In the genomic region with DNA sequence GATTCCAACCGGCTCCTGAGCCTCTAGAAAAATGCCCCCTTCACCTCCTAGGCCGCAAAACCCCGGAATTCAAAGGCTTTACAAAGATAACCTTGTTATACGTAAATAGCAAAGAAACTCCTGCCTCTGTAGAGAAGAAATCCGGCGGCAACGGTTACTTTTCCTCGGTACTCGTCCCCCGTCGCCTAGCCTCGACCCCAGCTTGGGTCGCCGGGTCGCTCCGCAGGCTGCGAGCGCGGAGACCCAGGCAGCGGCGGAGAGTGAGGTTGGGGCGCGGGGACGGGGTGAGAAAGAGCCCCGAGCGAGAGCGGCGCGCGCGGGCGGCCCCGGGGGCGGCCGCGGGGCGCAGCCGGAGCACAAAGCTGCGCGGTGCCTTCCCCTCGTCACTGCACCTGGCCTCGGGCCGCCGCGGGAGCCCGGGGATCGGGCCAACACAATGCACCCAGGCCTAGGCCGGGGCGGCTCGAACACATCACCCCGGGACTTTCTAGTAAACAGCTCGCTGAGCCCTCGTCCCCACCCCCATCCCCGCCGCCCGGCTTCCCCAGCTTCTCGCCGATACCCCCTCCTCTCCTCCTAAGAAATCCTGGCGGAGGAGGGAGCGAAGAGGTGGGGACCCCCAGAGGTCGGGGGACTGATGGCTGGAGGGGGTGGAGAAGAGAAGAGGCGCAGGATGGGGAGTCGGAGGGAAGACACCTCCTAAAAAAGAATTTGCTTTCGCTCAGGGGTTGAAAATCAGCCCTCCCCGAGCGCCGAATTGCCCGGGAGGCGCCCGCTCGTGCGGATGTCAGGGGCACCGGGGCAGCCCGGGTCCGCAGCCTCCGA, we compare ENCODE assay signal across 1 cellular context.
A peak's percentile ranks its signal among the peaks of the same experiment; 100 is the strongest.
TF ChIP-seq lines count a peak whose summit lies in the region.

No MANE protein-coding gene starts in this region.

TF ChIP-seq in endothelial cell of umbilical vein, 7 proteins besides CTCF, POLR2A, EP300 and RAD21:
- peak; percentile 43 for TF ChIP-seq EZH2 (IDR thresholded peaks at IDR 0.05; ENCODE audit: borderline replicate concordance, low read depth, low read length, severe bottlenecking)
- TF ChIP-seq, protein P1, sequence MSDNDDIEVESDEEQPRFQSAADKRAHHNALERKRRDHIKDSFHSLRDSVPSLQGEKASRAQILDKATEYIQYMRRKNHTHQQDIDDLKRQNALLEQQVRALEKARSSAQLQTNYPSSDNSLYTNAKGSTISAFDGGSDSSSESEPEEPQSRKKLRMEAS (IDR thresholded peaks at IDR 0.05; ENCODE audit: insufficient read depth, insufficient read length) = no peak
- TF ChIP-seq POLR2AphosphoS5 (IDR thresholded peaks at IDR 0.05; ENCODE audit: insufficient read depth, low read depth, low read length) = no peak
- TF ChIP-seq MYC (IDR thresholded peaks at IDR 0.05; ENCODE audit: low read depth, low read length) = no peak
- TF ChIP-seq GATA2 (IDR thresholded peaks at IDR 0.05; ENCODE audit: insufficient read depth, insufficient read length, low read depth, low read length) = no peak
- TF ChIP-seq JUN (IDR thresholded peaks at IDR 0.05; ENCODE audit: borderline replicate concordance, insufficient read depth, insufficient read length, low read depth) = no peak
